Comparison of ENCODE assay signal across 1 cellular context in the genomic region with DNA sequence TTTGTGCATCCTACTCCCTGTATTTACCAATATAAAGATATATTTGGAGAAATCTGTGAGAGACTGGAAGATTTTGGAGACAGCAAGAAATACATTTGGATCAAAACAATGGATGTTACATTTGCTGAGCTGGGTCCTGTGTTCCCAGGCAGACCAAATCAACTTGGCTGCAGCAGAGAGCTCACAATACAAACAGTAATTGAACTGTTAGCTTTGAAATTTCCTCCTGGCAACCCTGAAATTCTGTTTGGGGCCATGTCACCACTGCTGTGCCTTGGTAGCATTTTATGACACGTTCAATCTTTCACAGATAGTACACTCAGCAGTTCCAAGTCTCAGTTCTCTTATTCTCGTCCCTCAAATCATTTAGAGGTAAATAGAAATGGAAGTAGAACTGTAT.
TF ChIP-seq lines count a peak whose summit lies in the region.

No MANE protein-coding gene starts in this region.

TF ChIP-seq in GM23338, 12 proteins besides CTCF, POLR2A, EP300 and RAD21 (continued from another document):
- TF ChIP-seq ZNF462 (CRISPR knock-in tag; IDR thresholded peaks at IDR 0.05), result no peak
- TF ChIP-seq ZNF114 (CRISPR knock-in tag; IDR thresholded peaks at IDR 0.05), result no peak
- TF ChIP-seq, protein P1, sequence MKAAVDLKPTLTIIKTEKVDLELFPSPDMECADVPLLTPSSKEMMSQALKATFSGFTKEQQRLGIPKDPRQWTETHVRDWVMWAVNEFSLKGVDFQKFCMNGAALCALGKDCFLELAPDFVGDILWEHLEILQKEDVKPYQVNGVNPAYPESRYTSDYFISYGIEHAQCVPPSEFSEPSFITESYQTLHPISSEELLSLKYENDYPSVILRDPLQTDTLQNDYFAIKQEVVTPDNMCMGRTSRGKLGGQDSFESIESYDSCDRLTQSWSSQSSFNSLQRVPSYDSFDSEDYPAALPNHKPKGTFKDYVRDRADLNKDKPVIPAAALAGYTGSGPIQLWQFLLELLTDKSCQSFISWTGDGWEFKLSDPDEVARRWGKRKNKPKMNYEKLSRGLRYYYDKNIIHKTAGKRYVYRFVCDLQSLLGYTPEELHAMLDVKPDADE (IDR thresholded peaks at IDR 0.05), result no peak
- no peak for TF ChIP-seq STAT1 (IDR thresholded peaks at IDR 0.05; ENCODE audit: unreplicated experiment)
- TF ChIP-seq REST (IDR thresholded peaks at IDR 0.05; ENCODE audit: unreplicated experiment), result no peak
- no peak for TF ChIP-seq CREB1 (CRISPR knock-in tag; IDR thresholded peaks at IDR 0.05; ENCODE audit: low read depth)
- TF ChIP-seq EZH2 (IDR thresholded peaks at IDR 0.05; ENCODE audit: low read depth, unreplicated experiment), result no peak
- no peak for TF ChIP-seq POLR2AphosphoS5 (IDR thresholded peaks at IDR 0.05; ENCODE audit: low read depth)
- no peak for TF ChIP-seq ZNF331 (CRISPR knock-in tag; IDR thresholded peaks at IDR 0.05; ENCODE audit: low read depth)
- no peak for TF ChIP-seq NANOG (IDR thresholded peaks at IDR 0.05; ENCODE audit: borderline replicate concordance)
- TF ChIP-seq JUNB (IDR thresholded peaks at IDR 0.05; ENCODE audit: unreplicated experiment), result no peak
